ENCODE assay signal across 27 cellular contexts in the genomic region with DNA sequence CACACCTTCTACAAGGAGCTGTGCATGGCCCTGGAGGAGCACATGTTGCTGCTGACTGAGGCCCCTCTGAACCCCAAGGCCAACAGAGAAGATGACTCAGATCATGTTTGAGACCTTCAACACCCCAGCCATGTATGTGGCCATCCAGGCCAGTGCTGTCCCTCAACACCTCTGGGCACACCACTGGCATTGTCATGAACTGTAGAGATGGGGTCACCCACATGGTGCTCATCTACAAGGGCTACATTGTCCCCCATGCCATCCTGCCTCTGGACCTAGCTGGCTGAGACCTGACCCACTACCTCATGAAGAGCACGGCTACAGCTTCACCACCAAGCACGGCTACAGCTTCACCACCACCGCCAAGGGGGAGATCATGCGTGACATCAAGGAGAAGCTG. TPM values are rescaled to one million over a fixed set of nuclear protein-coding genes. Genes with fewer than 3 reads are reported as not detected.
"Had no signal": no experiment of that assay in that cellular context is flagged by ENCODE, and none has a peak within 500 bp of the region (broad histone marks: within the 10 kb centered on the region; RNA-seq: fewer than 3 reads in every experiment).

No MANE protein-coding gene starts in this region.

- H3K4me3 ChIP-seq: ovary, psoas muscle, right lobe of liver, sigmoid colon, stomach, thoracic aorta, thyroid gland, tibial nerve, upper lobe of left lung, vagina had no signal

- H3K4me1 Mint-ChIP-seq: naive B cell; naive thymus-derived CD8-positive, alpha-beta T cell; nephron progenitor cell; neural crest cell; stimulated activated naive B cell treated with anti-CD40 and anti-IgM and Interleukin-4, amounts not matched to agents 10 μg/mL and 1 μg/mL and 100 μg/mL, for 72 hours had no signal

- H3K9me3 ChIP-seq: ovary, psoas muscle, right lobe of liver, sigmoid colon, thoracic aorta, thyroid gland, upper lobe of left lung, vagina had no signal

- H3K36me3 ChIP-seq: ovary, right lobe of liver, sigmoid colon, stomach, thoracic aorta, thyroid gland, tibial nerve, upper lobe of left lung, vagina had no signal

- DNase-seq: naive B cell; nephron progenitor cell; occipital lobe; ovary; psoas muscle; right lobe of liver; sigmoid colon; small intestine; stimulated activated CD4-positive, alpha-beta T cell treated with anti-CD3 and anti-CD28 coated beads, Interleukin-15, amount 100 ng/mL, for 24 hours; stimulated activated CD4-positive, alpha-beta T cell treated with anti-CD3 and anti-CD28 coated beads, Interleukin-2, amount 100 ng/mL, for 24 hours; stimulated activated CD4-positive, alpha-beta T cell treated with anti-CD3 and anti-CD28 coated beads, Interleukin-2, amount 100 ng/mL, for 48 hours; stimulated activated CD4-positive, alpha-beta T cell treated with anti-CD3 and anti-CD28 coated beads, Interleukin-4, amount 100 ng/mL, for 24 hours; stimulated activated naive B cell treated with anti-CD40 and anti-IgM and Interleukin-4, amounts not matched to agents 10 μg/mL and 1 μg/mL and 100 μg/mL, for 72 hours; stimulated activated naive CD4-positive, alpha-beta T cell treated with Interleukin-2 at 50 U/mL for 16 hours; stomach; thyroid gland; trophoblast cell had no signal

- H2AFZ ChIP-seq: parathyroid adenoma had no signal

- ATAC-seq: naive thymus-derived CD8-positive, alpha-beta T cell; natural killer cell treated with Interleukin-12 subunit alpha and Interleukin-12 subunit beta and Interleukin-15 and Interleukin-18, amount 100 ng/mL, for 72 hours; psoas muscle; right cardiac atrium; stimulated activated naive B cell treated with anti-CD40 and anti-IgM and Interleukin-4, amounts not matched to agents 10 μg/mL and 1 μg/mL and 100 μg/mL, for 72 hours had no signal

- H3K27me3 Mint-ChIP-seq: naive B cell; naive thymus-derived CD8-positive, alpha-beta T cell; natural killer cell treated with Interleukin-12 subunit alpha and Interleukin-12 subunit beta and Interleukin-15 and Interleukin-18, amount 100 ng/mL, for 72 hours; progenitor cell of endocrine pancreas; stimulated activated naive B cell treated with anti-CD40 and anti-IgM and Interleukin-4, amounts not matched to agents 10 μg/mL and 1 μg/mL and 100 μg/mL, for 72 hours had no signal

- H3K9ac ChIP-seq: parathyroid adenoma had no signal

- H3K4me3 Mint-ChIP-seq: naive B cell; naive thymus-derived CD8-positive, alpha-beta T cell; natural killer cell treated with Interleukin-12 subunit alpha and Interleukin-12 subunit beta and Interleukin-15 and Interleukin-18, amount 100 ng/mL, for 72 hours; nephron progenitor cell; neural crest cell; stimulated activated naive B cell treated with anti-CD40 and anti-IgM and Interleukin-4, amounts not matched to agents 10 μg/mL and 1 μg/mL and 100 μg/mL, for 72 hours had no signal

- H3K27ac ChIP-seq: ovary, parathyroid adenoma, psoas muscle, right lobe of liver, thoracic aorta, thyroid gland, tibial nerve, upper lobe of left lung, vagina had no signal

- H3K27me3 ChIP-seq: ovary, right lobe of liver, sigmoid colon, stomach, thyroid gland, tibial nerve, upper lobe of left lung, vagina had no signal

- H3K36me3 Mint-ChIP-seq: naive B cell; naive thymus-derived CD8-positive, alpha-beta T cell; natural killer cell treated with Interleukin-12 subunit alpha and Interleukin-12 subunit beta and Interleukin-15 and Interleukin-18, amount 100 ng/mL, for 72 hours; stimulated activated naive B cell treated with anti-CD40 and anti-IgM and Interleukin-4, amounts not matched to agents 10 μg/mL and 1 μg/mL and 100 μg/mL, for 72 hours had no signal

- H3K27ac Mint-ChIP-seq: naive B cell; naive thymus-derived CD8-positive, alpha-beta T cell; natural killer cell treated with Interleukin-12 subunit alpha and Interleukin-12 subunit beta and Interleukin-15 and Interleukin-18, amount 100 ng/mL, for 72 hours; nephron progenitor cell; progenitor cell of endocrine pancreas; stimulated activated naive B cell treated with anti-CD40 and anti-IgM and Interleukin-4, amounts not matched to agents 10 μg/mL and 1 μg/mL and 100 μg/mL, for 72 hours had no signal

- H3K4me1 ChIP-seq: parathyroid adenoma, psoas muscle, right lobe of liver, thyroid gland, tibial nerve, upper lobe of left lung, vagina had no signal

RNA-seq across cellular contexts. Expression of gene FBXL7, which starts 49.0 kb away (rescaled TPM):
- total RNA-seq: naive thymus-derived CD8-positive, alpha-beta T cell; natural killer cell treated with Interleukin-12 subunit alpha and Interleukin-12 subunit beta and Interleukin-15 and Interleukin-18, amount 100 ng/mL, for 72 hours had no signal
- polyA plus RNA-seq: naive thymus-derived CD8-positive, alpha-beta T cell had no signal
